17 cellular contexts compared by ENCODE assay signal in the genomic region with DNA sequence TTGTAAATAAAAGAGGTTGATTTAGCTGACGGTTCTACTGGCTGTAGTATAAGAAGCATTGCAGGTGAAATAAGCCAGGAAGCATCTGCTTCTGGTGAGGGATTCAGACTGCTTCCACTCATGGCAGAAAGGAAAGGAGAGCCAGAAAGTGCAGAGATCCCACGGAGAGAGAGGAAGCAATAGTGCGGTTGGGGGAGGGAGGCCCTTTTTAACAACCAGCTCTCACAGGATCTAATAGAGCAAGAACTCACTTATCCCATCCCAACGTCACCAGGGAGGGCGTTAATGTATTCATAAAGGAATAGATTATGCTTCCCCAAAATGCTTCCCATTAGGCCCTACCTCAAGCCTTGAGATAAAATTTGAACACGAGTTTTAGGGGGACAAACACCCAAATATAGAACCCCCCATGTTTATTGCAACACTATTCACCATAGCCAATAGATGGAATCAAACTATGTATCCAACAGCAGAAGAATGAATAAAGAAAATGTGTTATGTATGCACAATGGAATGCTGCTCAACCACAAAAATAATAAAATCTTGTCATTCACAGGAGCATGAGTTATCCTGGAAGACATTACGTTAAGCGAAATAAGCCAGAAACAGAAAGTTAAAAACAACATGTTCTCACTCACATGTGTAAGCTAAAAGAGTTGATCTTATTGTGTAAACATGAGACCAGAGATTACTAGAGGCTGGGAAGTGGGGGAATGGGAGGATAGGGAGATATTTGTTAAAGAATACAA.
A peak's percentile ranks its signal among the peaks of the same experiment; 100 is the strongest.
DNase-seq lines count a peak whose midpoint lies in the region; ATAC-seq, FAIRE-seq and TF ChIP-seq lines count a peak whose summit lies in the region.
"Had no signal": no experiment of that assay in that cellular context is flagged by ENCODE, and none has a peak within 500 bp of the region (broad histone marks: within the 10 kb centered on the region; RNA-seq: fewer than 3 reads in every experiment).

No MANE protein-coding gene starts in this region.

- H3K4me1 Mint-ChIP-seq in chondrocyte (ENCODE audit: low read depth): peaks cover 11% of the 10 kb centered on the region
- H3K4me1 Mint-ChIP-seq: brain; naive thymus-derived CD4-positive, alpha-beta T cell had no signal

- no peaks in the 10 kb centered on the region for H3K36me3 ChIP-seq in heart left ventricle

- peak in 3 of 4 donors; percentile 37 to 75 (median 42) for ATAC-seq in heart left ventricle
- ATAC-seq: activated CD4-positive, CD25-positive, alpha-beta regulatory T cell treated with anti-CD3 and anti-CD28 coated beads, Interleukin-2, amount 50 U/mL, for 24 hours; left lobe of liver; naive thymus-derived CD4-positive, alpha-beta T cell had no signal

- H3K4me3 ChIP-seq in heart left ventricle: no peak overlapping the region

- peaks cover 10% of the 10 kb centered on the region for H3K9me3 Mint-ChIP-seq in chondrocyte (ENCODE audit: low read depth)

- TF ChIP-seq CTCF in heart left ventricle (IDR thresholded peaks at IDR 0.05): no peak
- TF ChIP-seq CTCF in chondrocyte (IDR thresholded peaks at IDR 0.05): no peak

- DNase-seq in heart left ventricle (no peak), cardiac septum (ENCODE audit: low spot score) (no peak), chondrocyte (ENCODE audit: low spot score) (no peak), iPS-NIHi7 (ENCODE audit: extremely low spot score) (peak; percentile 6), urothelium cell line (ENCODE audit: low spot score) (peak; percentile 13), NCI-H1417 (lab: John Stamatoyannopoulos, UW) (no peak), AML-193 (lab: John Stamatoyannopoulos, UW) (no peak), NCI-H146 treated with DMSO at 0.1 percent for 48 hours (lab: John Stamatoyannopoulos, UW; ENCODE audit: unreplicated experiment) (no peak)
- DNase-seq: CD4-positive, alpha-beta T cell; EL; naive thymus-derived CD4-positive, alpha-beta T cell; NCI-H146; stimulated activated CD4-positive, alpha-beta T cell treated with anti-CD3 and anti-CD28 coated beads, Interleukin-1b, Interleukin-23, amount 100 ng/mL, for 48 hours had no signal

- no peaks in the 10 kb centered on the region for H3K27me3 ChIP-seq in heart left ventricle

- intact Hi-C loops in heart left ventricle (cut with DNase I) (no loop called here), cardiac septum (cut with DNase I) (no loop called here)

- peaks cover 2% of the 10 kb centered on the region for H3K36me3 Mint-ChIP-seq in chondrocyte (ENCODE audit: low read depth)
- H3K36me3 Mint-ChIP-seq: brain; naive thymus-derived CD4-positive, alpha-beta T cell had no signal

- H3K27ac ChIP-seq in heart left ventricle: no peak overlapping the region

- no peak for FAIRE-seq in urothelium cell line (lab: Jason Lieb, UNC)
- FAIRE-seq: A204.1 had no signal

- no peaks in the 10 kb centered on the region for H3K4me1 ChIP-seq in heart left ventricle

- H3K9me3 ChIP-seq in heart left ventricle: peaks cover 0 to 11% (median 0%) of the 10 kb centered on the region in 12 donors

- H3K27ac Mint-ChIP-seq in chondrocyte (ENCODE audit: unreplicated experiment): peak overlapping the region; percentile 69
- H3K27ac Mint-ChIP-seq: brain; CD4-positive, alpha-beta T cell; naive thymus-derived CD4-positive, alpha-beta T cell had no signal

- no peaks in the 10 kb centered on the region for H3K27me3 Mint-ChIP-seq in chondrocyte (ENCODE audit: low read depth)
- H3K27me3 Mint-ChIP-seq: brain; CD4-positive, alpha-beta T cell; naive thymus-derived CD4-positive, alpha-beta T cell had no signal

- no peak for TF ChIP-seq POLR2A in heart left ventricle (IDR thresholded peaks at IDR 0.05)

- WGBS in heart left ventricle, 4 donors: 34 to 40% (median 38%) methylated on average over 8 of the region's 8 CpGs

- no peak overlapping the region for H3K4me3 Mint-ChIP-seq in chondrocyte (ENCODE audit: unreplicated experiment)
- H3K4me3 Mint-ChIP-seq: brain; CD4-positive, alpha-beta T cell; naive thymus-derived CD4-positive, alpha-beta T cell had no signal

Comparison
In these comparisons a context has a peak if more than half of its experiments do, and no peak if none do; other contexts are left out.
1. DNase-seq: peak in iPS-NIHi7 (single experiment) and urothelium cell line (single experiment); none in heart left ventricle (0 of 5), cardiac septum (single experiment), chondrocyte (single experiment), NCI-H1417 (0 of 3), AML-193 (0 of 2) and NCI-H146 treated with DMSO at 0.1 percent for 48 hours (single experiment).